Comparison of ENCODE assay signal across 5 cellular contexts in genomic region chr5:56249074-56249473, GRCh38.
A peak's percentile ranks its signal among the peaks of the same experiment; 100 is the strongest.
TF ChIP-seq lines count a peak whose summit lies in the region.

No MANE protein-coding gene starts in this region.

TF ChIP-seq in A549, 52 proteins besides CTCF, POLR2A, EP300 and RAD21:
- TF ChIP-seq MAFK (IDR thresholded peaks at IDR 0.05; ENCODE audit: partially characterized antibody), result peak; percentile 28

TF ChIP-seq in HCT116, 20 proteins besides CTCF, POLR2A, EP300 and RAD21:
- peak; percentile 19; the same call in 1 of the 2 replicates for TF ChIP-seq SRF (IDR thresholded peaks at IDR 0.05; ENCODE audit: low read depth)

TF ChIP-seq in WTC11, 78 proteins besides CTCF, POLR2A, EP300 and RAD21:
- TF ChIP-seq NFYB (CRISPR knock-in tag; conservative IDR thresholded peaks at IDR 0.05; ENCODE audit: low read depth), result peak; percentile 39; the same call in 1 of the 2 replicates

TF ChIP-seq in K562, 482 proteins besides CTCF, POLR2A, EP300 and RAD21:
- TF ChIP-seq USF1 (CRISPR knock-in tag; IDR thresholded peaks at IDR 0.05), result 0 out of 2 replicates have a peak, but pooled peaks have one; percentile 43
- TF ChIP-seq NFYB (IDR thresholded peaks at IDR 0.05; ENCODE audit: extremely low read depth, insufficient read length), result peak; percentile 93
- peak; percentile 51; the same call in 1 of the 2 replicates for TF ChIP-seq ZBTB33 (CRISPR knock-in tag; IDR thresholded peaks at IDR 0.05)
- peak; percentile 64; the same call in 1 of the 2 replicates for TF ChIP-seq CHAMP1 (IDR thresholded peaks at IDR 0.05)
- TF ChIP-seq RBM25 (IDR thresholded peaks at IDR 0.05; ENCODE audit: low read depth, low read length, severe bottlenecking), result peak; percentile 84
- peak; percentile 55; the same call in 1 of the 2 replicates for TF ChIP-seq CC2D1A (IDR thresholded peaks at IDR 0.05)
- peak; percentile 14; the same call in 1 of the 2 replicates for TF ChIP-seq C11orf30 (IDR thresholded peaks at IDR 0.05; ENCODE audit: low read depth)
- TF ChIP-seq ASH1L (IDR thresholded peaks at IDR 0.05; ENCODE audit: borderline replicate concordance, low read depth, partially characterized antibody), result peak; percentile 34
- TF ChIP-seq ZNF316 (IDR thresholded peaks at IDR 0.05), result peak; percentile 57

TF ChIP-seq in HepG2, 621 proteins besides CTCF, POLR2A, EP300 and RAD21:
- TF ChIP-seq ZBTB33 (CRISPR knock-in tag; IDR thresholded peaks at IDR 0.05) (peak; percentile 55; the same call in 1 of the 2 replicates), NFYC (CRISPR knock-in tag; IDR thresholded peaks at IDR 0.05) (0 out of 2 replicates have a peak, but pooled peaks have one; percentile 13), SRF (IDR thresholded peaks at IDR 0.05; ENCODE audit: low read depth, low read length) (peak; percentile 44; the same call in 1 of the 2 replicates), NFYB (CRISPR knock-in tag; IDR thresholded peaks at IDR 0.05) (peak; percentile 63)
